ENCODE assay signal across 17 cellular contexts in the genomic region with DNA sequence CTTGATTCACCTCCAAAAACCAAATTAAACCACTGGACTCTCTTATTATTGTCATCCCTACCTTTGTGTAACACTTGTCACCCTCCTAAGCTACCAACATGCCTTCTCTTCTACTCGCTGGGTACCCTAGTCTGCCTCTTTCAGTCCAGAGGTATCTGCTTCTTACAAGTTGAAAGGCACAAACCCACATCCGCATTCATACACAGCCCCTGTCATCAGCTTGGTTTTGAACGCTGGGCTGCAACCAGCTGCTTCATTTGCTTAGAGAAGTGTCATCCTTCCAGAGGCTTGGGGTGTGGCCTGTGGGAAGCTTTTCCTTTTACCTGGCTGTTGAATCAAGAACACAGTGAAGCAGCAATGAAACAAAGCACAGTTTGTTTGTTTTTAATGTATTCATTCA.
A peak's percentile ranks its signal among the peaks of the same experiment; 100 is the strongest.
DNase-seq lines count a peak whose midpoint lies in the region; ATAC-seq, FAIRE-seq and TF ChIP-seq lines count a peak whose summit lies in the region.
"Had no signal": no experiment of that assay in that cellular context is flagged by ENCODE, and none has a peak within 500 bp of the region (broad histone marks: within the 10 kb centered on the region; RNA-seq: fewer than 3 reads in every experiment).

No MANE protein-coding gene starts in this region.

- H3K36me3 ChIP-seq in bronchial epithelial cell (ENCODE audit: control insufficient read depth, insufficient read depth, low read length) = peaks cover 6% of the 10 kb centered on the region
- H3K36me3 ChIP-seq: gastroesophageal sphincter, neutrophil, right lobe of liver had no signal

- DNase-seq in Daoy (ENCODE audit: low read depth) (peak; percentile 78), HT1080 (ENCODE audit: low read depth) (peak; percentile 88), bronchial epithelial cell (ENCODE audit: low read depth) (peak; percentile 51), NCI-H345 (lab: John Stamatoyannopoulos, UW) (no peak), Ammon's horn (ENCODE audit: low spot score) (no peak), germinal center (ENCODE audit: low spot score) (no peak), KG1 (lab: John Stamatoyannopoulos, UW) (no peak)
- DNase-seq: activated CD8-positive, alpha-beta T cell treated with anti-CD3 and anti-CD28 coated beads, Interleukin-2, amount 10 ng/mL, durations not matched to agents 7 days and 5 days; NCI-H1436 treated with DMSO at 0.1 percent for 48 hours; right lobe of liver had no signal

- peak; percentile 80 for ATAC-seq in GM19351 (IDR thresholded peaks at IDR 0.05; ENCODE audit: unreplicated experiment)
- ATAC-seq: activated CD8-positive, alpha-beta T cell treated with anti-CD3 and anti-CD28 coated beads, Interleukin-2, amount 10 ng/mL, durations not matched to agents 7 days and 5 days; gastroesophageal sphincter; HCT116; right lobe of liver had no signal

- FAIRE-seq in bronchial epithelial cell (lab: Jason Lieb, UNC) = no peak
- FAIRE-seq: endothelial cell of umbilical vein had no signal

- TF ChIP-seq CTCF in bronchial epithelial cell (IDR thresholded peaks at IDR 0.05; ENCODE audit: insufficient read depth, low read length, severe bottlenecking) = no peak

- no peaks in the 10 kb centered on the region for H3K27me3 ChIP-seq in bronchial epithelial cell (ENCODE audit: control insufficient read depth, insufficient read depth, low read length)
- H3K27me3 ChIP-seq: BLaER1 treated with 17β-estradiol and CSF1 and Interleukin-3, amounts not matched to agents 10 nM and 100 nM; gastroesophageal sphincter; neutrophil; right lobe of liver had no signal

- H3K4me3 ChIP-seq in bronchial epithelial cell (ENCODE audit: low read depth, low read length) = no peak overlapping the region
- H3K4me3 ChIP-seq: BLaER1 treated with 17β-estradiol and CSF1 and Interleukin-3, amounts not matched to agents 10 nM and 100 nM; gastroesophageal sphincter; PC-9; right lobe of liver had no signal

Comparison
In these comparisons a context has a peak if more than half of its experiments do, and no peak if none do; other contexts are left out.
1. DNase-seq: peak in Daoy (single experiment), HT1080 (single experiment) and bronchial epithelial cell (single experiment); none in NCI-H345 (single experiment), Ammon's horn (single experiment), germinal center (single experiment) and KG1 (single experiment).